Comparison of ENCODE assay signal across 27 cellular contexts in the genomic region with DNA sequence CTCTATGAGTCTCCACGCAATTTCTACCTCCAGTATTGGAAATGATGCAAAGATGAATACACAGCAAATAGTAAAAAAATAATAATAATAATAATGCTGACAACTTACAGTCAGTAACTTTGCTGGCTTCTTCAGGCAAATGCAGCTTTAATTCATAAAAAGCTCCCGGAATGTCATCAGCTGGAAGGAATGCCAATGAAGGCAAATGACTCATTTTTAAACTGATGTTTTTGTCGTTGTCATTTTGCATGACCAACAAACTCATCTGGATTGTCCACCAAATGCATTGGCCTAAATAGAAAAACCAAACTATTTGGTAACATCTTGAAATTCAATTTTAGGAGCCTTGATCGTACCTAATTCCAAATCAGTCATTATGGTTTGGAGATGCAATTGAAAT.
"Had no signal": no experiment of that assay in that cellular context is flagged by ENCODE, and none has a peak within 500 bp of the region (broad histone marks: within the 10 kb centered on the region; RNA-seq: fewer than 3 reads in every experiment).

No MANE protein-coding gene starts in this region.

- H3K9me3 Mint-ChIP-seq: activated CD8-positive, alpha-beta T cell treated with anti-CD3 and anti-CD28 coated beads for 36 hours; activated T-cell treated with anti-CD3 and anti-CD28 coated beads, Interleukin-2, amount 50 U/mL, for 4 hours; activated T-helper 17 cell treated with anti-CD3 and anti-CD28 coated beads, Interleukin-2, amount 50 U/mL, for 72 hours; effector memory CD8-positive, alpha-beta T cell; immature natural killer cell; memory B cell; natural killer cell treated with Interleukin-12 subunit alpha and Interleukin-12 subunit beta and Interleukin-15 and Interleukin-18, amount 100 ng/mL, for 72 hours; stimulated activated naive B cell treated with anti-CD40 and anti-IgM and Interleukin-4, amounts not matched to agents 10 μg/mL and 1 μg/mL and 100 μg/mL, for 72 hours; WTC11 had no signal

- H3K4me3 Mint-ChIP-seq: activated CD8-positive, alpha-beta T cell treated with anti-CD3 and anti-CD28 coated beads for 36 hours; activated T-cell treated with anti-CD3 and anti-CD28 coated beads, Interleukin-2, amount 50 U/mL, for 4 hours; activated T-helper 17 cell treated with anti-CD3 and anti-CD28 coated beads, Interleukin-2, amount 50 U/mL, for 72 hours; effector memory CD8-positive, alpha-beta T cell; immature natural killer cell; memory B cell; natural killer cell treated with Interleukin-12 subunit alpha and Interleukin-12 subunit beta and Interleukin-15 and Interleukin-18, amount 100 ng/mL, for 72 hours; stimulated activated naive B cell treated with anti-CD40 and anti-IgM and Interleukin-4, amounts not matched to agents 10 μg/mL and 1 μg/mL and 100 μg/mL, for 72 hours; WTC11 had no signal

- H3K36me3 ChIP-seq: heart left ventricle, right atrium auricular region, stomach, thyroid gland, upper lobe of left lung, vagina had no signal

- H3K4me3 ChIP-seq: heart left ventricle, right atrium auricular region, stomach, thyroid gland, upper lobe of left lung, vagina had no signal

- ATAC-seq: activated CD8-positive, alpha-beta T cell treated with anti-CD3 and anti-CD28 coated beads for 36 hours; activated T-cell treated with anti-CD3 and anti-CD28 coated beads, Interleukin-2, amount 50 U/mL, for 4 hours; activated T-helper 17 cell treated with anti-CD3 and anti-CD28 coated beads, Interleukin-2, amount 50 U/mL, for 72 hours; effector memory CD8-positive, alpha-beta T cell; foreskin keratinocyte; heart left ventricle; natural killer cell treated with Interleukin-12 subunit alpha and Interleukin-12 subunit beta and Interleukin-15 and Interleukin-18, amount 100 ng/mL, for 72 hours; stimulated activated naive B cell treated with anti-CD40 and anti-IgM and Interleukin-4, amounts not matched to agents 10 μg/mL and 1 μg/mL and 100 μg/mL, for 72 hours; WTC11 had no signal

- H3K36me3 Mint-ChIP-seq: immature natural killer cell; memory B cell; natural killer cell treated with Interleukin-12 subunit alpha and Interleukin-12 subunit beta and Interleukin-15 and Interleukin-18, amount 100 ng/mL, for 72 hours; stimulated activated naive B cell treated with anti-CD40 and anti-IgM and Interleukin-4, amounts not matched to agents 10 μg/mL and 1 μg/mL and 100 μg/mL, for 72 hours; WTC11 had no signal

- H3K27me3 Mint-ChIP-seq: activated CD8-positive, alpha-beta T cell treated with anti-CD3 and anti-CD28 coated beads for 36 hours; memory B cell; stimulated activated naive B cell treated with anti-CD40 and anti-IgM and Interleukin-4, amounts not matched to agents 10 μg/mL and 1 μg/mL and 100 μg/mL, for 72 hours had no signal

- H3K4me1 Mint-ChIP-seq: activated T-helper 17 cell treated with anti-CD3 and anti-CD28 coated beads, Interleukin-2, amount 50 U/mL, for 72 hours; immature natural killer cell; memory B cell; stimulated activated naive B cell treated with anti-CD40 and anti-IgM and Interleukin-4, amounts not matched to agents 10 μg/mL and 1 μg/mL and 100 μg/mL, for 72 hours had no signal

- H3K27ac Mint-ChIP-seq: activated CD8-positive, alpha-beta T cell treated with anti-CD3 and anti-CD28 coated beads for 36 hours; activated T-helper 17 cell treated with anti-CD3 and anti-CD28 coated beads, Interleukin-2, amount 50 U/mL, for 72 hours; effector memory CD8-positive, alpha-beta T cell; immature natural killer cell; memory B cell; natural killer cell treated with Interleukin-12 subunit alpha and Interleukin-12 subunit beta and Interleukin-15 and Interleukin-18, amount 100 ng/mL, for 72 hours; stimulated activated naive B cell treated with anti-CD40 and anti-IgM and Interleukin-4, amounts not matched to agents 10 μg/mL and 1 μg/mL and 100 μg/mL, for 72 hours; WTC11 had no signal

- FAIRE-seq: kidney had no signal

- DNase-seq: activated CD4-positive, alpha-beta T cell treated with anti-CD3 and anti-CD28 coated beads for 1 hour; activated CD4-positive, alpha-beta T cell treated with anti-CD3 and anti-CD28 coated beads, Interleukin-2, amount 50 U/mL, for 1 hour; activated CD8-positive, alpha-beta T cell treated with anti-CD3 and anti-CD28 coated beads for 36 hours; activated gamma-delta T cell treated with Interleukin-2 at 50 U/mL for 16 hours; activated naive CD4-positive, alpha-beta T cell treated with anti-CD3 and anti-CD28 coated beads, Interleukin-2, amount 50 U/mL, for 16 hours; activated T-cell treated with anti-CD3 and anti-CD28 coated beads, Interleukin-2, amount 50 U/mL, for 4 hours; amniotic stem cell; caudate nucleus; cortex of kidney; effector memory CD8-positive, alpha-beta T cell; foreskin keratinocyte; heart left ventricle; hypothalamus; immature natural killer cell; kidney; stimulated activated CD4-positive, alpha-beta T cell treated with anti-CD3 and anti-CD28 coated beads, Interleukin-15, amount 100 ng/mL, for 24 hours; stimulated activated CD4-positive, alpha-beta T cell treated with anti-CD3 and anti-CD28 coated beads, Interleukin-2, amount 100 ng/mL, for 24 hours; stimulated activated naive B cell treated with anti-CD40 and anti-IgM and Interleukin-4, amounts not matched to agents 10 μg/mL and 1 μg/mL and 100 μg/mL, for 72 hours; stomach; thyroid gland; upper lobe of left lung had no signal

- H3K27ac ChIP-seq: foreskin keratinocyte, heart left ventricle, right atrium auricular region, stomach, thyroid gland, upper lobe of left lung, vagina had no signal

- H3K4me1 ChIP-seq: heart left ventricle, right atrium auricular region, thyroid gland, upper lobe of left lung, vagina had no signal

- H3K27me3 ChIP-seq: foreskin keratinocyte, heart left ventricle, right atrium auricular region, stomach, thyroid gland, upper lobe of left lung, vagina had no signal

- H3K9me3 ChIP-seq: heart left ventricle, right atrium auricular region, stomach, thyroid gland, upper lobe of left lung, vagina had no signal
